ENCODE assay signal across 21 cellular contexts in genomic region chr2:241990466-241990865, GRCh38.
"Had no signal": no experiment of that assay in that cellular context is flagged by ENCODE, and none has a peak within 500 bp of the region (broad histone marks: within the 10 kb centered on the region; RNA-seq: fewer than 3 reads in every experiment).

No MANE protein-coding gene starts in this region.

- ATAC-seq: foreskin keratinocyte; gastrocnemius medialis; heart right ventricle; left cardiac atrium; left lung; left ventricle myocardium superior; lower lobe of right lung; naive thymus-derived CD4-positive, alpha-beta T cell had no signal

- H3K27ac ChIP-seq: colonic mucosa, dorsolateral prefrontal cortex, esophagus muscularis mucosa, foreskin keratinocyte, gastrocnemius medialis, heart right ventricle, left lung, lower lobe of right lung had no signal

- H3K27me3 ChIP-seq: colonic mucosa, dorsolateral prefrontal cortex, foreskin keratinocyte, gastrocnemius medialis, left lung had no signal

- DNase-seq: colonic mucosa; dermis blood vessel endothelial cell; effector CD4-positive, alpha-beta T cell; effector memory CD4-positive, alpha-beta T cell; foreskin keratinocyte; gastrocnemius medialis; glutamatergic neuron; heart right ventricle; hippocampal formation; left cardiac atrium; left lung; left ventricle myocardium superior; lower lobe of right lung; mesendoderm; midbrain; naive thymus-derived CD4-positive, alpha-beta T cell had no signal

- H3K4me1 ChIP-seq: colonic mucosa, esophagus muscularis mucosa, foreskin keratinocyte, gastrocnemius medialis, heart right ventricle, left lung, lower lobe of right lung had no signal

- H3K36me3 ChIP-seq: colonic mucosa, esophagus muscularis mucosa, gastrocnemius medialis, heart right ventricle, left lung, lower lobe of right lung had no signal

- H3K9me3 ChIP-seq: colonic mucosa, esophagus muscularis mucosa, gastrocnemius medialis, heart right ventricle, lower lobe of right lung had no signal

- H3K4me3 ChIP-seq: colonic mucosa, dorsolateral prefrontal cortex, esophagus muscularis mucosa, gastrocnemius medialis, heart right ventricle, left lung, lower lobe of right lung had no signal

- FAIRE-seq: endothelial cell of umbilical vein, islet of Langerhans, keratinocyte had no signal
